In genomic region chr2:128581849-128582244, GRCh38 we compare ENCODE assay signal across 17 cellular contexts.
DNase-seq lines count a peak whose midpoint lies in the region; ATAC-seq and TF ChIP-seq lines count a peak whose summit lies in the region.
"Had no signal": no experiment of that assay in that cellular context is flagged by ENCODE, and none has a peak within 500 bp of the region (broad histone marks: within the 10 kb centered on the region; RNA-seq: fewer than 3 reads in every experiment).

No MANE protein-coding gene starts in this region.

- no peak overlapping the region for H2BK20ac ChIP-seq in IMR-90 (ENCODE audit: low read depth, low read length)

- H3K4me1 ChIP-seq in GM23338 (ENCODE audit: insufficient read depth) (no peaks in the 10 kb centered on the region), IMR-90 (ENCODE audit: control insufficient read depth, insufficient read depth, low read length) (peaks cover 3% of the 10 kb centered on the region; the same call in 1 of the 2 replicates)
- H3K4me1 ChIP-seq: A549, BE2C had no signal

- H3K4me1 Mint-ChIP-seq in GM23338: 0 out of 3 replicates have a peak, but pooled peaks cover 2% of the 10 kb centered on the region
- H3K4me1 Mint-ChIP-seq in stimulated activated memory B cell treated with anti-CD40 and anti-IgM and Interleukin-4, amounts not matched to agents 10 μg/mL and 1 μg/mL and 100 μg/mL, for 72 hours: no peaks in the 10 kb centered on the region
- H3K4me1 Mint-ChIP-seq: CD14-positive monocyte had no signal

- no peak overlapping the region for H2AK9ac ChIP-seq in IMR-90 (replicated peaks; ENCODE audit: low read depth, low read length, poor library complexity)

- peak; percentile 55 for DNase-seq in cardiac septum (ENCODE audit: low spot score)
- DNase-seq in Right ventricle myocardium superior: no peak
- no peak for DNase-seq in GM23338 (ENCODE audit: low spot score)
- no peak for DNase-seq in IMR-90
- DNase-seq in SKM-1 (lab: John Stamatoyannopoulos, UW; ENCODE audit: unreplicated experiment): no peak
- DNase-seq: BE2C, COR-L47, DMS153, DMS79 treated with DMSO at 0.1 percent for 48 hours, EL, HCEC 1CT, HFFc6 had no signal

- H2BK15ac ChIP-seq in IMR-90 (ENCODE audit: low read depth, low read length): no peak overlapping the region; the same call in 2 of the 3 replicates

- H3K27ac Mint-ChIP-seq in GM23338: no peak overlapping the region
- no peak overlapping the region for H3K27ac Mint-ChIP-seq in stimulated activated memory B cell treated with anti-CD40 and anti-IgM and Interleukin-4, amounts not matched to agents 10 μg/mL and 1 μg/mL and 100 μg/mL, for 72 hours
- H3K27ac Mint-ChIP-seq: CD14-positive monocyte; CD8-positive, alpha-beta T cell; HFFc6 had no signal

- TF ChIP-seq RAD21 in IMR-90 (IDR thresholded peaks at IDR 0.05; ENCODE audit: low read length): no peak

- H3K9me1 ChIP-seq in IMR-90 (ENCODE audit: insufficient read depth, low read length): peaks cover 3% of the 10 kb centered on the region; the same call in 1 of the 2 replicates

- H4K91ac ChIP-seq in IMR-90 (ENCODE audit: insufficient read depth, low read depth, low read length): no peak overlapping the region

- CTCF ChIA-PET in IMR-90 (lab: Yijun Ruan, JAX): no interaction called here

- peaks cover 2% of the 10 kb centered on the region; the same call in 1 of the 2 replicates for H3K9me3 ChIP-seq in IMR-90 (ENCODE audit: control insufficient read depth, insufficient read depth, low read length)
- H3K9me3 ChIP-seq: BE2C had no signal

- H3K9ac ChIP-seq in IMR-90 (ENCODE audit: low read depth, low read length): no peak overlapping the region

- H3K27ac ChIP-seq in GM23338 (ENCODE audit: low read depth): no peak overlapping the region
- no peak overlapping the region for H3K27ac ChIP-seq in IMR-90 (ENCODE audit: insufficient read depth, low read length)
- H3K27ac ChIP-seq: A549 had no signal

- H3K9me3 Mint-ChIP-seq in GM23338: peaks cover 4% of the 10 kb centered on the region; the same call in 2 of the 3 replicates
- H3K9me3 Mint-ChIP-seq in stimulated activated memory B cell treated with anti-CD40 and anti-IgM and Interleukin-4, amounts not matched to agents 10 μg/mL and 1 μg/mL and 100 μg/mL, for 72 hours: peaks cover 3% of the 10 kb centered on the region

- no peak for TF ChIP-seq CTCF in GM23338 (conservative IDR thresholded peaks at IDR 0.05; ENCODE audit: low read depth in 2 of 2)
- no peak for TF ChIP-seq CTCF in IMR-90 (conservative IDR thresholded peaks at IDR 0.05; ENCODE audit: low read depth, low read length)

- H3K79me1 ChIP-seq in IMR-90 (ENCODE audit: low read depth in 1 of 2, low read length in 2 of 2): no peaks in the 10 kb centered on the region

- H2AK5ac ChIP-seq in IMR-90 (ENCODE audit: low read depth, low read length): no peak overlapping the region

- H3K9me2 ChIP-seq in GM23338 (ENCODE audit: insufficient read depth): no peaks in the 10 kb centered on the region

- no peak overlapping the region for H3K18ac ChIP-seq in IMR-90 (ENCODE audit: low read depth, low read length)

- in situ Hi-C loops in IMR-90 (cut with MboI; ENCODE audit: low sequenced_read_pairs): no loop called here

- no peaks in the 10 kb centered on the region for H3K79me2 ChIP-seq in GM23338 (replicated peaks; ENCODE audit: insufficient read depth)

- no peak overlapping the region for H3K4me2 ChIP-seq in GM23338
- no peak overlapping the region for H3K4me2 ChIP-seq in IMR-90 (ENCODE audit: low read depth, low read length)
- H3K4me2 ChIP-seq: A549 had no signal

- peaks cover 5% of the 10 kb centered on the region for H3K27me3 Mint-ChIP-seq in GM23338 (ENCODE audit: insufficient read depth, low read depth, poor library complexity)
- H3K27me3 Mint-ChIP-seq in stimulated activated memory B cell treated with anti-CD40 and anti-IgM and Interleukin-4, amounts not matched to agents 10 μg/mL and 1 μg/mL and 100 μg/mL, for 72 hours: peaks cover 11% of the 10 kb centered on the region

- no peak for TF ChIP-seq POLR2A in IMR-90 (IDR thresholded peaks at IDR 0.05; ENCODE audit: low read depth, low read length)

- H2BK120ac ChIP-seq in IMR-90 (ENCODE audit: low read depth, low read length): 0 out of 2 replicates have a peak overlapping the region, but pooled peaks have one; percentile 21

- intact Hi-C loops in cardiac septum (cut with DNase I) (no loop called here), Right ventricle myocardium superior (cut with DNase I) (no loop called here), IMR-90 (cut with micrococcal nuclease) (no loop called here)

- H3F3A ChIP-seq in GM23338 (replicated peaks; ENCODE audit: low read depth): no peaks in the 10 kb centered on the region

- H4K20me1 ChIP-seq in GM23338 (replicated peaks; ENCODE audit: insufficient read depth) (no peaks in the 10 kb centered on the region), IMR-90 (ENCODE audit: insufficient read depth, low read length) (no peaks in the 10 kb centered on the region)

- H3K14ac ChIP-seq in IMR-90 (replicated peaks; ENCODE audit: low read depth, low read length): no peak overlapping the region

- no peak overlapping the region for H2BK5ac ChIP-seq in IMR-90 (ENCODE audit: low read depth, low read length, poor library complexity, severe bottlenecking)

- H3K36me3 ChIP-seq in GM23338 (ENCODE audit: insufficient read depth) (peaks cover 5% of the 10 kb centered on the region), IMR-90 (ENCODE audit: control insufficient read depth, insufficient read depth, low read length) (no peaks in the 10 kb centered on the region)
- H3K36me3 ChIP-seq: BE2C had no signal

- POLR2A ChIA-PET in IMR-90 (lab: Charles Lee; ENCODE audit: unreplicated experiment): no interaction called here

- dilution Hi-C loops in IMR-90 (cut with HindIII; ENCODE audit: low sequenced_read_pairs, unreplicated experiment): no loop called here

- H3K4me3 ChIP-seq in GM23338 (no peak overlapping the region), IMR-90 (ENCODE audit: insufficient read depth, low read depth, low read length) (no peak overlapping the region)
- H3K4me3 ChIP-seq: A549 had no signal

- ATAC-seq in Right ventricle myocardium superior (ENCODE audit: poor library complexity): no peak
- ATAC-seq in GM23338: peak; percentile 26; the same call in 1 of the 3 replicates
- ATAC-seq in IMR-90 (ENCODE audit: low read depth): no peak
- peak; percentile 21 for ATAC-seq in stimulated activated memory B cell treated with anti-CD40 and anti-IgM and Interleukin-4, amounts not matched to agents 10 μg/mL and 1 μg/mL and 100 μg/mL, for 72 hours
- ATAC-seq in GM21515 (IDR thresholded peaks at IDR 0.05; ENCODE audit: unreplicated experiment): no peak
- ATAC-seq: CD8-positive, alpha-beta T cell had no signal

- peak overlapping the region; percentile 16; the same call in 1 of the 2 replicates for H3K4ac ChIP-seq in IMR-90 (ENCODE audit: low read depth, low read length)

- H3K56ac ChIP-seq in IMR-90 (ENCODE audit: extremely low read depth, insufficient read depth, low read length): no peak overlapping the region

- H3K23ac ChIP-seq in IMR-90 (ENCODE audit: low read depth, low read length): no peak overlapping the region

- no peak overlapping the region for H4K8ac ChIP-seq in IMR-90 (ENCODE audit: low read depth in 2 of 2, low read length in 2 of 2)

- no peaks in the 10 kb centered on the region for H3K27me3 ChIP-seq in GM23338 (ENCODE audit: insufficient read depth)
- no peaks in the 10 kb centered on the region for H3K27me3 ChIP-seq in IMR-90 (ENCODE audit: control insufficient read depth, insufficient read depth, low read length)
- H3K27me3 ChIP-seq: BE2C had no signal

- H3K36me3 Mint-ChIP-seq in GM23338 (ENCODE audit: low read depth): no peaks in the 10 kb centered on the region
- peaks cover 4% of the 10 kb centered on the region for H3K36me3 Mint-ChIP-seq in stimulated activated memory B cell treated with anti-CD40 and anti-IgM and Interleukin-4, amounts not matched to agents 10 μg/mL and 1 μg/mL and 100 μg/mL, for 72 hours
- H3K36me3 Mint-ChIP-seq: CD14-positive monocyte; CD8-positive, alpha-beta T cell had no signal

- no CpG with 5 or more reads among the region's 2 CpGs for WGBS in IMR-90 (ENCODE audit: extremely low coverage in 2 of 2, insufficient read length in 1 of 2), 2 experiments

- H2AFZ ChIP-seq in GM23338 (no peak overlapping the region), IMR-90 (replicated peaks; ENCODE audit: low read length, poor library complexity) (no peak overlapping the region)

- no peak overlapping the region for H4K5ac ChIP-seq in IMR-90 (ENCODE audit: low read depth, low read length)

- H3K4me3 Mint-ChIP-seq in GM23338: no peak overlapping the region
- H3K4me3 Mint-ChIP-seq in stimulated activated memory B cell treated with anti-CD40 and anti-IgM and Interleukin-4, amounts not matched to agents 10 μg/mL and 1 μg/mL and 100 μg/mL, for 72 hours: no peak overlapping the region
- H3K4me3 Mint-ChIP-seq: CD14-positive monocyte; CD8-positive, alpha-beta T cell; HFFc6 had no signal

- no TSS peak for BruUV-seq in IMR-90 (replicated peaks; lab: Mats Ljungman, UMichigan)

TF ChIP-seq in GM23338, 12 proteins besides CTCF, POLR2A, EP300 and RAD21 (continues in another document):
- no peak for TF ChIP-seq NANOG (IDR thresholded peaks at IDR 0.05; ENCODE audit: borderline replicate concordance)
- no peak for TF ChIP-seq ZNF331 (CRISPR knock-in tag; IDR thresholded peaks at IDR 0.05; ENCODE audit: low read depth)

TF ChIP-seq in IMR-90, 13 proteins besides CTCF, POLR2A, EP300 and RAD21:
- TF ChIP-seq RFX5 (IDR thresholded peaks at IDR 0.05; ENCODE audit: low read depth, low read length): no peak

Comparison
In these comparisons a context has a peak if more than half of its experiments do, and no peak if none do; other contexts are left out.
1. ATAC-seq: peak in GM23338 (single experiment) and stimulated activated memory B cell treated with anti-CD40 and anti-IgM and Interleukin-4, amounts not matched to agents 10 μg/mL and 1 μg/mL and 100 μg/mL, for 72 hours (single experiment); none in Right ventricle myocardium superior (single experiment), IMR-90 (single experiment) and GM21515 (single experiment).